In the genomic region with DNA sequence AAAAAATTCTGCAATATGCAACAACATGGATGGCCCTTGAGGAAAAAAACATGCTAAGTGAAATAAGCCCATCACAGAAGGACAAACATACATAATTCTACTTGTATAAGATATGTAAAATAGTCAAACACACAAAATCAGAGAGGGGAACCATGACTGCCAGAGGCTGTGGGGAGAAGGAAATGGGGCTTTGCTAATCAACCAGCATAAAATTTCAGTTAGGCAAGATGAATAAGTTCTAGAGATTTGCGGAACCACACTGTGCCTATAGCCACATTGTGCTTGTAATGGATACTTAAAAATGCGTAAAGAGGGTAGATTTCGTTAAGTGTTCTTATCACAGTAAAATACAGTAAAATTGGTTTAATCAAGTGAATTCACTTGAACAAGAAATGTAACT, we compare ENCODE assay signal across 17 cellular contexts. TPM values are rescaled to one million over a fixed set of nuclear protein-coding genes. Genes with fewer than 3 reads are reported as not detected.
DNase-seq lines count a peak whose midpoint lies in the region; TF ChIP-seq lines count a peak whose summit lies in the region.
"Had no signal": no experiment of that assay in that cellular context is flagged by ENCODE, and none has a peak within 500 bp of the region (broad histone marks: within the 10 kb centered on the region; RNA-seq: fewer than 3 reads in every experiment).

No MANE protein-coding gene starts in this region.

- peaks cover 46% of the 10 kb centered on the region for H3K36me3 Mint-ChIP-seq in Caco-2 (ENCODE audit: insufficient read depth, unreplicated experiment)
- H3K36me3 Mint-ChIP-seq in endothelial cell (ENCODE audit: low read depth, unreplicated experiment), result peaks cover 40% of the 10 kb centered on the region

- TF ChIP-seq POLR2A in spleen (IDR thresholded peaks at IDR 0.05), result no peak

- POLR2A ChIA-PET in Caco-2 (lab: Charles Lee), result interaction anchor here (0.6 to 1.1 kb wide), 4 partner anchors 17 to 346 kb away, joined by 3 to 4 read pairs (median 4); partner anchors contain the start of genes EHD4, GANC and TMEM87A

- no peak overlapping the region for H3K4me3 ChIP-seq in Caco-2 (ENCODE audit: low read depth, low read length)
- H3K4me3 ChIP-seq in spleen, result no peak overlapping the region
- H3K4me3 ChIP-seq: GM23248, ovary had no signal

- H3K36me3 ChIP-seq in Caco-2 (ENCODE audit: control insufficient read depth, insufficient read depth, low read length) (no peaks in the 10 kb centered on the region; the same call in 1 of the 2 replicates), spleen (peaks cover 0 to 27% (median 0%) of the 10 kb centered on the region in 6 donors)
- H3K36me3 ChIP-seq: ovary had no signal

- peak overlapping the region in 7 of 8 donors; percentile 19 to 79 (median 74) for H3K27ac ChIP-seq in spleen
- H3K27ac ChIP-seq: GM23248, ovary had no signal

- 49 to 70% (median 51%) methylated on average over 3 of the region's 3 CpGs for WGBS in spleen, 5 donors

- H3K4me3 Mint-ChIP-seq in Caco-2 (ENCODE audit: unreplicated experiment) (peak overlapping the region; percentile 58), endothelial cell (ENCODE audit: unreplicated experiment) (no peak overlapping the region)

- H3K27me3 Mint-ChIP-seq in Caco-2 (ENCODE audit: insufficient read depth, unreplicated experiment) (no peaks in the 10 kb centered on the region), endothelial cell (ENCODE audit: unreplicated experiment) (peaks cover 9% of the 10 kb centered on the region)

- TF ChIP-seq CTCF in Caco-2 (IDR thresholded peaks at IDR 0.05; ENCODE audit: insufficient read depth in 1 of 2, low read depth in 1 of 2, low read length in 1 of 2, severe bottlenecking in 1 of 2, unreplicated experiment in 1 of 2) (no peak), endothelial cell (IDR thresholded peaks at IDR 0.05; ENCODE audit: unreplicated experiment) (no peak), spleen (IDR thresholded peaks at IDR 0.05 in 8 of 11, conservative IDR thresholded peaks at IDR 0.05 in 3 of 11) (no peak)

- DNase-seq in Caco-2 (no peak), NOMO-1 treated with dmso at 0.1 percent for 144 hours (lab: John Stamatoyannopoulos, UW; ENCODE audit: unreplicated experiment) (peak; percentile 43), endothelial cell (ENCODE audit: low spot score) (no peak), spleen (no peak), NCI-H1417 treated with DMSO at 0.1 percent for 48 hours (lab: John Stamatoyannopoulos, UW) (no peak), GOT3 (lab: John Stamatoyannopoulos, UW) (no peak), DMS153 treated with DMSO at 0.1 percent for 48 hours (lab: John Stamatoyannopoulos, UW; ENCODE audit: unreplicated experiment) (no peak), Kasumi-1 (lab: John Stamatoyannopoulos, UW) (no peak)
- DNase-seq: activated CD8-positive, alpha-beta memory T cell treated with anti-CD3 and anti-CD28 coated beads, Interleukin-2, amount 50 U/mL, for 4 hours; activated naive CD4-positive, alpha-beta T cell treated with anti-CD3 and anti-CD28 coated beads, Interleukin-2, amount 50 U/mL, for 16 hours; DMS79 treated with DMSO at 0.1 percent for 48 hours; GM23248; MM.1S; NCI-H2029 treated with DMSO at 0.1 percent for 48 hours; NCI-H524 treated with DMSO at 0.1 percent for 48 hours; ovary; T-helper 1 cell had no signal

- H3K4me1 Mint-ChIP-seq in Caco-2 (ENCODE audit: low read depth, unreplicated experiment) (peaks cover 44% of the 10 kb centered on the region), endothelial cell (ENCODE audit: unreplicated experiment) (peaks cover 61% of the 10 kb centered on the region)

- H3K27ac Mint-ChIP-seq in Caco-2 (ENCODE audit: unreplicated experiment) (peak overlapping the region; percentile 76), endothelial cell (ENCODE audit: unreplicated experiment) (peak overlapping the region; percentile 55)

- H3K4me1 ChIP-seq in Caco-2 (peaks cover 62% of the 10 kb centered on the region), spleen (peaks cover 18 to 94% (median 76%) of the 10 kb centered on the region in 6 donors)

- H3K9me3 Mint-ChIP-seq in Caco-2 (ENCODE audit: unreplicated experiment), result no peaks in the 10 kb centered on the region
- no peaks in the 10 kb centered on the region for H3K9me3 Mint-ChIP-seq in endothelial cell (ENCODE audit: unreplicated experiment)

- intact Hi-C loops in Caco-2 (cut with micrococcal nuclease; ENCODE audit: unreplicated experiment) (loop anchor here (2.0 to 5.0 kb wide), 3 partner anchors 17 to 130 kb away; partner anchors contain the start of gene EHD4), spleen (cut with DNase I; ENCODE audit: low total_unique reads) (no loop called here)

- no TSS peak for BruUV-seq in Caco-2 (replicated peaks; lab: Mats Ljungman, UMichigan)

- no peaks in the 10 kb centered on the region for H3K9me3 ChIP-seq in Caco-2
- H3K9me3 ChIP-seq in spleen, result no peaks in the 10 kb centered on the region
- H3K9me3 ChIP-seq: ovary had no signal

- CTCF ChIA-PET in Caco-2 (lab: Charles Lee), result interaction anchor here (0.5 to 1.6 kb wide), 6 partner anchors 10 to 1338 kb away, joined by 3 to 15 read pairs (median 4); partner anchors contain the start of gene EHD4

- H3K27me3 ChIP-seq in Caco-2 (replicated peaks; ENCODE audit: control insufficient read depth, insufficient read depth, low read length), result no peaks in the 10 kb centered on the region
- H3K27me3 ChIP-seq in spleen (replicated peaks in 1 of 7), result no peaks in the 10 kb centered on the region
- H3K27me3 ChIP-seq: ovary had no signal

RNA-seq across cellular contexts. Expression of gene SPTBN5, which starts 33.7 kb away (rescaled TPM):
- total RNA-seq in Caco-2 (2022) (2.3 and 2.5 TPM in 2 replicates), endothelial cell (ENCODE audit: unreplicated experiment) (9.4 TPM), spleen (1 to 10 TPM in 2 of 7 donors, under 1 TPM in 5; 0.19 to 1.2 (median 0.67) TPM)
- 1 to 10 TPM in 2 of 3 donors, under 1 TPM in 1; 0.41 to 2.0 (median 1.6) TPM for polyA plus RNA-seq in spleen

RNA-seq across cellular contexts. Expression of gene EHD4, which starts 44.8 kb away (rescaled TPM):
- total RNA-seq in Caco-2 (2022) (31.6 TPM in 2 replicates), endothelial cell (ENCODE audit: unreplicated experiment) (64.9 TPM), spleen (10 to 100 TPM; 20.4 to 33.2 (median 22.1) TPM)
- polyA plus RNA-seq in spleen, result 1 to 10 TPM; 5.5 to 9.7 (median 7.7) TPM
